In genomic region chr9:136687721-136688223, GRCh38 we compare ENCODE assay signal across 8 cellular contexts. TPM values are rescaled to one million over a fixed set of nuclear protein-coding genes. Genes with fewer than 3 reads are reported as not detected.
DNase-seq lines count a peak whose midpoint lies in the region; ATAC-seq and TF ChIP-seq lines count a peak whose summit lies in the region.

No MANE protein-coding gene starts in this region.

- H3K27me3 Mint-ChIP-seq in activated CD8-positive, alpha-beta T cell treated with anti-CD3 and anti-CD28 coated beads, Interleukin-2, amount 10 ng/mL, durations not matched to agents 7 days and 5 days (ENCODE audit: low read depth), result peaks cover 6% of the 10 kb centered on the region

- ATAC-seq in activated CD8-positive, alpha-beta T cell treated with anti-CD3 and anti-CD28 coated beads, Interleukin-2, amount 10 ng/mL, durations not matched to agents 7 days and 5 days, result no peak
- peak; percentile 25 for ATAC-seq in left lung

- POLR2A ChIA-PET in activated CD8-positive, alpha-beta T cell treated with anti-CD3 and anti-CD28 coated beads, Interleukin-2, amount 10 ng/mL, durations not matched to agents 7 days and 5 days (lab: Charles Lee), result interaction anchor here (0.5 to 1.1 kb wide), 3 partner anchors 9 to 54 kb away, joined by 3 to 4 read pairs (median 4); no protein-coding TSS in a partner anchor

- H3K27ac Mint-ChIP-seq in activated CD8-positive, alpha-beta T cell treated with anti-CD3 and anti-CD28 coated beads, Interleukin-2, amount 10 ng/mL, durations not matched to agents 7 days and 5 days, result no peak overlapping the region

- H3K27me3 ChIP-seq in left lung (no peaks in the 10 kb centered on the region), uterus (no peaks in the 10 kb centered on the region)

- H3K36me3 Mint-ChIP-seq in activated CD8-positive, alpha-beta T cell treated with anti-CD3 and anti-CD28 coated beads, Interleukin-2, amount 10 ng/mL, durations not matched to agents 7 days and 5 days (ENCODE audit: low read depth), result no peaks in the 10 kb centered on the region

- peak overlapping the region; percentile 40 for H3K4me3 Mint-ChIP-seq in activated CD8-positive, alpha-beta T cell treated with anti-CD3 and anti-CD28 coated beads, Interleukin-2, amount 10 ng/mL, durations not matched to agents 7 days and 5 days

- no peaks in the 10 kb centered on the region for H3K9me3 Mint-ChIP-seq in activated CD8-positive, alpha-beta T cell treated with anti-CD3 and anti-CD28 coated beads, Interleukin-2, amount 10 ng/mL, durations not matched to agents 7 days and 5 days (ENCODE audit: insufficient read depth)

- no peaks in the 10 kb centered on the region for H3K9me3 ChIP-seq in left lung
- no peaks in the 10 kb centered on the region for H3K9me3 ChIP-seq in uterus

- in situ Hi-C loops in ACHN (cut with HindIII; ENCODE audit: low pct_ligation_motif_present, low pct_unique_long_range_greater_than_20kb, low sequenced_read_pairs), result no loop called here

- intact Hi-C loops in left lung (cut with DNase I), result no loop called here
- intact Hi-C loops in uterus (cut with DNase I; ENCODE audit: low total_unique reads), result no loop called here

- H3K4me3 ChIP-seq in left lung (peak overlapping the region in 1 of 2 donors; percentile 94), uterus (peak overlapping the region; percentile 64 to 68)

- peaks cover 13% of the 10 kb centered on the region for H3K4me1 Mint-ChIP-seq in activated CD8-positive, alpha-beta T cell treated with anti-CD3 and anti-CD28 coated beads, Interleukin-2, amount 10 ng/mL, durations not matched to agents 7 days and 5 days (ENCODE audit: low read depth)

- TF ChIP-seq CTCF in left lung (IDR thresholded peaks at IDR 0.05), result no peak
- no peak for TF ChIP-seq CTCF in uterus (IDR thresholded peaks at IDR 0.05)

- peak; percentile 19 for DNase-seq in stimulated activated CD4-positive, alpha-beta T cell treated with anti-CD3 and anti-CD28 coated beads, Interleukin-15, amount 100 ng/mL, for 24 hours
- no peak for DNase-seq in stimulated activated CD4-positive, alpha-beta T cell treated with anti-CD3 and anti-CD28 coated beads, Interleukin-4, amount 100 ng/mL, for 4 hours
- DNase-seq in activated CD8-positive, alpha-beta T cell treated with anti-CD3 and anti-CD28 coated beads, Interleukin-2, amount 10 ng/mL, durations not matched to agents 7 days and 5 days, result peak; percentile 32
- DNase-seq in left lung, result peak; percentile 63 to 89
- no peak for DNase-seq in uterus
- no peak for DNase-seq in ACHN
- no peak for DNase-seq in NCI-H1105 treated with DMSO at 0.1 percent for 48 hours (lab: John Stamatoyannopoulos, UW)
- DNase-seq in hippocampal formation (lab: John Stamatoyannopoulos, UW), result no peak

- CTCF ChIA-PET in activated CD8-positive, alpha-beta T cell treated with anti-CD3 and anti-CD28 coated beads, Interleukin-2, amount 10 ng/mL, durations not matched to agents 7 days and 5 days (lab: Charles Lee), result interaction anchor here (1.0 to 4.0 kb wide), 3 partner anchors 9 to 40 kb away, joined by 3 to 19 read pairs (median 9); no protein-coding TSS in a partner anchor

- no peaks in the 10 kb centered on the region for H3K36me3 ChIP-seq in left lung
- no peaks in the 10 kb centered on the region for H3K36me3 ChIP-seq in uterus

- H3K27ac ChIP-seq in left lung (peak overlapping the region; percentile 85 to 99), uterus (peak overlapping the region; percentile 72 to 77)

- H3K4me1 ChIP-seq in left lung (peaks cover 24 to 76% of the 10 kb centered on the region in 2 donors), uterus (peaks cover 0 to 19% of the 10 kb centered on the region in 2 donors)

- no peak for TF ChIP-seq POLR2A in uterus (IDR thresholded peaks at IDR 0.05)

RNA-seq across cellular contexts. Expression of gene AGPAT2, which starts 0.5 kb away (rescaled TPM):
- total RNA-seq in activated CD8-positive, alpha-beta T cell treated with anti-CD3 and anti-CD28 coated beads, Interleukin-2, amount 10 ng/mL, durations not matched to agents 7 days and 5 days, result 10 to 100 TPM; 32.7 to 33.7 TPM
- total RNA-seq in left lung, result 100 to 1,000 TPM; 127 to 170 TPM
- 10 to 100 TPM; 22.7 to 45.1 (median 38.6) TPM for total RNA-seq in uterus

RNA-seq across cellular contexts. Expression of gene DIPK1B, which starts 24.6 kb away (rescaled TPM):
- total RNA-seq in activated CD8-positive, alpha-beta T cell treated with anti-CD3 and anti-CD28 coated beads, Interleukin-2, amount 10 ng/mL, durations not matched to agents 7 days and 5 days, result under 1 TPM in 1 of 2 experiments, not detected in 1; 0.16 TPM
- 10 to 100 TPM; 12.6 to 12.7 TPM for total RNA-seq in left lung
- 10 to 100 TPM in 3 of 4 donors, 1 to 10 TPM in 1; 3.2 to 26.3 (median 21.0) TPM for total RNA-seq in uterus

RNA-seq across cellular contexts. Expression of gene EGFL7, which starts 25.1 kb away (rescaled TPM):
- total RNA-seq in activated CD8-positive, alpha-beta T cell treated with anti-CD3 and anti-CD28 coated beads, Interleukin-2, amount 10 ng/mL, durations not matched to agents 7 days and 5 days, result 1 to 10 TPM; 1.9 TPM
- total RNA-seq in left lung (100 to 1,000 TPM; 105 to 165 TPM), uterus (1,000 to 10,000 TPM in 1 of 4 donors, 100 to 1,000 TPM in 3; 119 to 1,791 (median 307) TPM)

RNA-seq across cellular contexts. Expression of gene LCN10, which starts 55.0 kb away (rescaled TPM):
- total RNA-seq in activated CD8-positive, alpha-beta T cell treated with anti-CD3 and anti-CD28 coated beads, Interleukin-2, amount 10 ng/mL, durations not matched to agents 7 days and 5 days, result 1 to 10 TPM; 1.8 to 2.4 TPM
- total RNA-seq in left lung, result 10 to 100 TPM in 1 of 2 donors, under 1 TPM in 1; 0.32 to 10.0 TPM
- total RNA-seq in uterus, result 10 to 100 TPM in 3 of 4 donors, under 1 TPM in 1; 0.55 to 81.4 (median 20.4) TPM

Comparison
In these comparisons a context has a peak if more than half of its experiments do, and no peak if none do; other contexts are left out.
1. DNase-seq: peak in stimulated activated CD4-positive, alpha-beta T cell treated with anti-CD3 and anti-CD28 coated beads, Interleukin-15, amount 100 ng/mL, for 24 hours (single experiment), activated CD8-positive, alpha-beta T cell treated with anti-CD3 and anti-CD28 coated beads, Interleukin-2, amount 10 ng/mL, durations not matched to agents 7 days and 5 days (single experiment) and left lung (2 of 2); none in stimulated activated CD4-positive, alpha-beta T cell treated with anti-CD3 and anti-CD28 coated beads, Interleukin-4, amount 100 ng/mL, for 4 hours (0 of 2), uterus (0 of 2), ACHN (single experiment), NCI-H1105 treated with DMSO at 0.1 percent for 48 hours (single experiment) and hippocampal formation (0 of 2).
2. RNA of gene EGFL7, which starts 25.1 kb away (total RNA-seq): 119 to 1,791 TPM in uterus and 105 to 165 TPM in left lung; 1.9 TPM in activated CD8-positive, alpha-beta T cell treated with anti-CD3 and anti-CD28 coated beads, Interleukin-2, amount 10 ng/mL, durations not matched to agents 7 days and 5 days; every median in the first group is over 10 times any median in the second.